In genomic region chr1:151286619-151287340, GRCh38 we compare ENCODE assay signal across 20 cellular contexts.
"Had no signal": no experiment of that assay in that cellular context is flagged by ENCODE, and none has a peak within 500 bp of the region (broad histone marks: within the 10 kb centered on the region; RNA-seq: fewer than 3 reads in every experiment).

No MANE protein-coding gene starts in this region.

- H3K9me3 ChIP-seq: sigmoid colon had no signal

- DNase-seq: activated CD4-positive, alpha-beta memory T cell treated with anti-CD3 and anti-CD28 coated beads for 36 hours; activated CD4-positive, alpha-beta T cell treated with anti-CD3 and anti-CD28 coated beads for 1 hour; activated gamma-delta T cell; aorta; dermis blood vessel endothelial cell; effector CD8-positive, alpha-beta T cell; erythroblast; foreskin fibroblast; left colon; occipital lobe; sigmoid colon; stimulated activated CD4-positive, alpha-beta T cell treated with anti-CD3 and anti-CD28 coated beads, Interleukin-2, amount 100 ng/mL, for 48 hours; stimulated activated naive CD8-positive, alpha-beta T cell treated with anti-CD3 and anti-CD28 coated beads, Interleukin-15, Interleukin-2, amounts not matched to agents 100 U/mL and 50 U/mL, for 24 hours had no signal

- H3K4me3 ChIP-seq: sigmoid colon had no signal

- ATAC-seq: left colon; stimulated activated naive CD8-positive, alpha-beta T cell treated with anti-CD3 and anti-CD28 coated beads, Interleukin-15, Interleukin-2, amounts not matched to agents 100 U/mL and 50 U/mL, for 24 hours had no signal

- FAIRE-seq: keratinocyte, TTC549 had no signal

- H3K27me3 ChIP-seq: sigmoid colon had no signal

- H3K9me3 Mint-ChIP-seq: activated CD4-positive, alpha-beta memory T cell treated with anti-CD3 and anti-CD28 coated beads for 36 hours; activated naive CD4-positive, alpha-beta T cell treated with anti-CD3 and anti-CD28 coated beads, Interleukin-2, amount 50 U/mL, for 24 hours; activated T-helper 1 cell treated with anti-CD3 and anti-CD28 coated beads, Interleukin-12 subunit alpha, Interleukin-12 subunit beta, Interleukin-2, Interleukin-4 antibody, amounts not matched to agents 30 ng/mL and 10 ng/mL and 1 ng/mL, durations not matched to agents 14 hours and 24 hours and 36 hours; brain; memory B cell; nephron had no signal

- H3K27ac Mint-ChIP-seq: activated CD4-positive, alpha-beta memory T cell treated with anti-CD3 and anti-CD28 coated beads for 36 hours; activated T-helper 1 cell treated with anti-CD3 and anti-CD28 coated beads, Interleukin-12 subunit alpha, Interleukin-12 subunit beta, Interleukin-2, Interleukin-4 antibody, amounts not matched to agents 30 ng/mL and 10 ng/mL and 1 ng/mL, durations not matched to agents 14 hours and 24 hours and 36 hours had no signal

- H3K27ac ChIP-seq: sigmoid colon had no signal

- H3K4me3 Mint-ChIP-seq: activated CD4-positive, alpha-beta memory T cell treated with anti-CD3 and anti-CD28 coated beads for 36 hours; activated naive CD4-positive, alpha-beta T cell treated with anti-CD3 and anti-CD28 coated beads, Interleukin-2, amount 50 U/mL, for 24 hours; activated T-helper 1 cell treated with anti-CD3 and anti-CD28 coated beads, Interleukin-12 subunit alpha, Interleukin-12 subunit beta, Interleukin-2, Interleukin-4 antibody, amounts not matched to agents 30 ng/mL and 10 ng/mL and 1 ng/mL, durations not matched to agents 14 hours and 24 hours and 36 hours; memory B cell had no signal

- H3K27me3 Mint-ChIP-seq: activated CD4-positive, alpha-beta memory T cell treated with anti-CD3 and anti-CD28 coated beads for 36 hours; activated naive CD4-positive, alpha-beta T cell treated with anti-CD3 and anti-CD28 coated beads, Interleukin-2, amount 50 U/mL, for 24 hours; memory B cell had no signal
